ENCODE assay signal across 8 cellular contexts in genomic region chr1:36385410-36386261, GRCh38. TPM values are rescaled to one million over a fixed set of nuclear protein-coding genes. Genes with fewer than 3 reads are reported as not detected.
DNase-seq lines count a peak whose midpoint lies in the region; ATAC-seq and TF ChIP-seq lines count a peak whose summit lies in the region.

Gene STK40, minus strand, starts transcription at chr1:36385924. Its CDS starts 24,592 bp downstream, at chr1:36361332.

- TF ChIP-seq CTCF in AG04449 (IDR thresholded peaks at IDR 0.05; ENCODE audit: insufficient read depth, low read length, missing control alignments): no peak
- TF ChIP-seq CTCF in spleen (IDR thresholded peaks at IDR 0.05 in 8 of 11, conservative IDR thresholded peaks at IDR 0.05 in 3 of 11): peak in 2 of 11 experiments; percentile 4 to 13

- peak; percentile 98 for DNase-seq in AG04449 (ENCODE audit: low read depth, low spot score)
- DNase-seq in NCI-H345 (lab: John Stamatoyannopoulos, UW): peak; percentile 99
- DNase-seq in activated CD4-positive, CD25-positive, alpha-beta regulatory T cell (lab: John Stamatoyannopoulos, UW): peak; percentile 96 to 99 (median 96)
- peak; percentile 98 for DNase-seq in central memory CD4-positive, alpha-beta T cell
- DNase-seq in inferior parietal cortex (ENCODE audit: extremely low spot score): peak; percentile 99
- peak; percentile 99 for DNase-seq in spleen

- H3K4me1 ChIP-seq in spleen: peaks cover 47 to 92% (median 83%) of the 10 kb centered on the region in 6 donors

- peak; percentile 89 for ATAC-seq in GM18907 (IDR thresholded peaks at IDR 0.05; ENCODE audit: unreplicated experiment)
- peak; percentile 81 for ATAC-seq in HG03196 (IDR thresholded peaks at IDR 0.05; ENCODE audit: unreplicated experiment)

- peak within 1 kb of the TSS; percentile 93 to 98 (median 97) for H3K27ac ChIP-seq in spleen

- 0 to 1% (median 1%) methylated on average over 24 to 82 of the region's 82 CpGs for WGBS in spleen, 5 donors

- POLR2A ChIA-PET in AG04449 (lab: Yijun Ruan, JAX): interaction anchor here (1.0 to 2.1 kb wide), 16 partner anchors 12 to 236 kb away, joined by 3 to 44 read pairs (median 7); partner anchors contain the start of genes EVA1B, LSM10, THRAP3 and TRAPPC3

- no peaks in the 10 kb centered on the region for H3K27me3 ChIP-seq in spleen (replicated peaks in 1 of 7)

- TF ChIP-seq POLR2A in spleen (IDR thresholded peaks at IDR 0.05): peak in 1 of 3 donors; percentile 83

- H3K36me3 ChIP-seq in spleen: peaks cover 0 to 40% (median 0%) of the 10 kb centered on the region in 6 donors

- CTCF ChIA-PET in AG04449 (lab: Yijun Ruan, JAX): interaction anchor here (1.0 to 5.0 kb wide), 4 partner anchors 8 to 251 kb away, joined by 3 to 29 read pairs (median 4); no protein-coding TSS in a partner anchor

- H3K4me3 ChIP-seq in AG04449 (ENCODE audit: low read depth, low read length): peak within 1 kb of the TSS; percentile 88
- H3K4me3 ChIP-seq in spleen: peak within 1 kb of the TSS; percentile 82 to 98 (median 88)

- no peaks in the 10 kb centered on the region for H3K9me3 ChIP-seq in spleen

- intact Hi-C loops in spleen (cut with DNase I; ENCODE audit: low total_unique reads): no loop called here

RNA-seq across cellular contexts. Expression of gene STK40, which starts in this region (rescaled TPM):
- 10 to 100 TPM; 43.3 to 79.2 (median 55.3) TPM for total RNA-seq in spleen
- 10 to 100 TPM; 13.7 to 37.4 (median 14.8) TPM for polyA plus RNA-seq in spleen

Comparison
In these comparisons a context has a peak if more than half of its experiments do, and no peak if none do; other contexts are left out.
1. Peak in every context shown above with its lines: DNase-seq, ATAC-seq, H3K4me3 ChIP-seq and H3K27ac ChIP-seq.